22 cellular contexts compared by ENCODE assay signal in the genomic region with DNA sequence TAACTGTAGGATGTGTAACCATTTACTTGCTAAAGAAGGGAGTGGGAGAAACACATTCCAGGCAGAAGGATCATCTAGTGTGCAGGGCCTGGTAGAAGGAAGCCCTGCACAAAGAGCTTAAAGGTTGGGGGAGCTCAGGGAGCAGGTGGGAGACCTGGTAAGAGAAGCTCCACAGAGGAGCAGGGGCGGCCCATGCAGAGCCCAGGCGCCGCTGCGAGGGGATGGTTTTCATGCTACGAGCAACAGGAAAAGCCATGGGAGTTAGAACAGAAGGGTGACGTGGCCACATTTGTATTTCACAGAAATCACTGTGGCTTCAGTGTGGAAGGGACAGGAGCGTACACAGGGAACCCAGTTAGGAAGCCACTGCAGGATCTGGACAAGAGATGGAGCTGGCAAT.
A peak's percentile ranks its signal among the peaks of the same experiment; 100 is the strongest.
DNase-seq lines count a peak whose midpoint lies in the region; ATAC-seq and TF ChIP-seq lines count a peak whose summit lies in the region.
"Had no signal": no experiment of that assay in that cellular context is flagged by ENCODE, and none has a peak within 500 bp of the region (broad histone marks: within the 10 kb centered on the region; RNA-seq: fewer than 3 reads in every experiment).

No MANE protein-coding gene starts in this region.

- no peak overlapping the region for H3K9ac ChIP-seq in mucosa of rectum (ENCODE audit: low read depth in 1 of 2, low read length in 2 of 2)
- H3K9ac ChIP-seq: BLaER1 treated with 17β-estradiol and CSF1 and Interleukin-3, amounts not matched to agents 10 nM and 100 nM; GM23248 had no signal

- H3K4me1 ChIP-seq in heart right ventricle (peaks cover 0 to 18% (median 8%) of the 10 kb centered on the region in 9 donors), mucosa of rectum (ENCODE audit: control insufficient read depth in 2 of 2, insufficient read depth in 2 of 2, low read length in 2 of 2) (peaks cover 34 to 37% of the 10 kb centered on the region in 2 donors)
- H3K4me1 ChIP-seq: BE2C had no signal

- ATAC-seq in Right ventricle myocardium superior (ENCODE audit: poor library complexity) (peak; percentile 10), heart right ventricle (no peak), T-helper 17 cell (no peak), GM21423 (IDR thresholded peaks at IDR 0.05; ENCODE audit: unreplicated experiment) (no peak)
- ATAC-seq: HCT116 had no signal

- H3K36me3 Mint-ChIP-seq in T-helper 17 cell (ENCODE audit: low read depth), result no peaks in the 10 kb centered on the region
- H3K36me3 Mint-ChIP-seq: CD14-positive monocyte; CD8-positive, alpha-beta memory T cell had no signal

- peak overlapping the region; percentile 45 for H3K4me3 Mint-ChIP-seq in T-helper 17 cell
- H3K4me3 Mint-ChIP-seq: CD14-positive monocyte; CD4-positive, alpha-beta T cell; CD8-positive, alpha-beta memory T cell; H9 had no signal

- H3K27ac ChIP-seq in heart right ventricle (no peak overlapping the region), mucosa of rectum (ENCODE audit: low read depth in 2 of 2, low read length in 2 of 2) (peak overlapping the region; percentile 81 to 86)
- H3K27ac ChIP-seq: A549; BLaER1 treated with 17β-estradiol and CSF1 and Interleukin-3, amounts not matched to agents 10 nM and 100 nM; GM23248 had no signal

- no peaks in the 10 kb centered on the region for H3K36me3 ChIP-seq in heart right ventricle
- no peaks in the 10 kb centered on the region for H3K36me3 ChIP-seq in mucosa of rectum (ENCODE audit: control insufficient read depth in 2 of 2, insufficient read depth in 2 of 2, low read length in 2 of 2)
- H3K36me3 ChIP-seq: BE2C; BLaER1 treated with 17β-estradiol and CSF1 and Interleukin-3, amounts not matched to agents 10 nM and 100 nM had no signal

- H3K27ac Mint-ChIP-seq in T-helper 17 cell, result no peak overlapping the region
- H3K27ac Mint-ChIP-seq: CD14-positive monocyte; CD4-positive, alpha-beta T cell; H9 had no signal

- no peak for TF ChIP-seq CTCF in heart right ventricle (IDR thresholded peaks at IDR 0.05)

- H3K27me3 ChIP-seq in heart right ventricle, result no peaks in the 10 kb centered on the region
- no peaks in the 10 kb centered on the region for H3K27me3 ChIP-seq in mucosa of rectum (ENCODE audit: control insufficient read depth in 2 of 2, insufficient read depth in 2 of 2, low read length in 2 of 2)
- H3K27me3 ChIP-seq: BE2C; BLaER1 treated with 17β-estradiol and CSF1 and Interleukin-3, amounts not matched to agents 10 nM and 100 nM had no signal

- DNase-seq in Right ventricle myocardium superior (no peak), heart right ventricle (no peak), T-helper 17 cell (no peak), HUDEP-2 (lab: John Stamatoyannopoulos, UW; ENCODE audit: unreplicated experiment in 76 of 76) (no peak), GF-D8 (lab: John Stamatoyannopoulos, UW) (no peak)
- DNase-seq: 8988T; ACHN; AML-193; BE2C; Calu3; CD4-positive, alpha-beta T cell; CD8-positive, alpha-beta memory T cell; DMS53; DMS79 treated with DMSO at 0.1 percent for 48 hours; GM23248; H9 had no signal

- peaks cover 35% of the 10 kb centered on the region for H3K27me3 Mint-ChIP-seq in T-helper 17 cell
- H3K27me3 Mint-ChIP-seq: CD4-positive, alpha-beta T cell had no signal

- no peaks in the 10 kb centered on the region for H3K9me3 ChIP-seq in heart right ventricle
- H3K9me3 ChIP-seq in T-helper 17 cell (ENCODE audit: control insufficient read depth, low read length, poor library complexity, severe bottlenecking), result no peaks in the 10 kb centered on the region
- H3K9me3 ChIP-seq in mucosa of rectum (ENCODE audit: control insufficient read depth in 2 of 2, low read length in 2 of 2), result no peaks in the 10 kb centered on the region
- H3K9me3 ChIP-seq: A549; BE2C; BLaER1 treated with 17β-estradiol and CSF1 and Interleukin-3, amounts not matched to agents 10 nM and 100 nM had no signal

- H3K4me3 ChIP-seq in heart right ventricle (no peak overlapping the region), mucosa of rectum (ENCODE audit: low read length in 2 of 2) (no peak overlapping the region)
- H3K4me3 ChIP-seq: A549; BLaER1 treated with 17β-estradiol and CSF1 and Interleukin-3, amounts not matched to agents 10 nM and 100 nM; GM23248 had no signal

- WGBS in heart right ventricle, 2 donors, result 93 to 96% methylated on average over 7 of the region's 7 CpGs

- peaks cover 10% of the 10 kb centered on the region for H3K4me1 Mint-ChIP-seq in T-helper 17 cell
- H3K4me1 Mint-ChIP-seq: CD14-positive monocyte; CD8-positive, alpha-beta memory T cell had no signal

- intact Hi-C loops in Right ventricle myocardium superior (cut with DNase I) (no loop called here), heart right ventricle (cut with DNase I) (no loop called here)

Comparison
In these comparisons a context has a peak if more than half of its experiments do, and no peak if none do; other contexts are left out.
1. H3K27ac ChIP-seq: peak in mucosa of rectum (2 of 2); none in heart right ventricle (0 of 10).